9 cellular contexts compared by ENCODE assay signal in genomic region chr14:104665092-104665662, GRCh38. TPM values are rescaled to one million over a fixed set of nuclear protein-coding genes. Genes with fewer than 3 reads are reported as not detected.
A peak's percentile ranks its signal among the peaks of the same experiment; 100 is the strongest.
DNase-seq lines count a peak whose midpoint lies in the region; ATAC-seq and TF ChIP-seq lines count a peak whose summit lies in the region.
"Had no signal": no experiment of that assay in that cellular context is flagged by ENCODE, and none has a peak within 500 bp of the region (broad histone marks: within the 10 kb centered on the region; RNA-seq: fewer than 3 reads in every experiment).

No MANE protein-coding gene starts in this region.

- peaks cover 25% of the 10 kb centered on the region for H3K4me1 Mint-ChIP-seq in activated naive CD4-positive, alpha-beta T cell treated with anti-CD3 and anti-CD28 coated beads, Interleukin-2, amount 50 U/mL, for 24 hours
- H3K4me1 Mint-ChIP-seq in activated naive CD8-positive, alpha-beta T cell (ENCODE audit: low read depth): peaks cover 22% of the 10 kb centered on the region

- H3K4me3 ChIP-seq in transverse colon (no peak overlapping the region), gastroesophageal sphincter (no peak overlapping the region)

- in situ Hi-C loops in transverse colon (cut with MboI; ENCODE audit: low pct_ligation_motif_present in 1 of 4, low pct_unique_long_range_greater_than_20kb in 1 of 4, low sequenced_read_pairs in 3 of 4): no loop called here

- TF ChIP-seq EP300 in transverse colon (IDR thresholded peaks at IDR 0.05; ENCODE audit: low read depth) (no peak), gastroesophageal sphincter (IDR thresholded peaks at IDR 0.05) (no peak)

- H3K27me3 ChIP-seq in transverse colon: peaks cover 7% of the 10 kb centered on the region
- peaks cover 15% of the 10 kb centered on the region for H3K27me3 ChIP-seq in gastroesophageal sphincter

- H3K9me3 Mint-ChIP-seq in activated naive CD4-positive, alpha-beta T cell treated with anti-CD3 and anti-CD28 coated beads, Interleukin-2, amount 50 U/mL, for 24 hours: no peaks in the 10 kb centered on the region
- H3K9me3 Mint-ChIP-seq in activated naive CD8-positive, alpha-beta T cell (ENCODE audit: low read depth): no peaks in the 10 kb centered on the region

- H3K27ac Mint-ChIP-seq in activated naive CD4-positive, alpha-beta T cell treated with anti-CD3 and anti-CD28 coated beads, Interleukin-2, amount 50 U/mL, for 24 hours: peak overlapping the region; percentile 81
- H3K27ac Mint-ChIP-seq in activated naive CD8-positive, alpha-beta T cell: peak overlapping the region; percentile 5

- intact Hi-C loops in left colon (cut with DNase I, micrococcal nuclease): no loop called here
- intact Hi-C loops in transverse colon (cut with DNase I; ENCODE audit: low total_unique reads): no loop called here

- ATAC-seq in left colon: peak; percentile 74
- ATAC-seq in HG02763 (IDR thresholded peaks at IDR 0.05; ENCODE audit: unreplicated experiment): no peak
- no peak for ATAC-seq in gastroesophageal sphincter

- peaks cover 5 to 10% (median 8%) of the 10 kb centered on the region in 4 donors for H3K4me1 ChIP-seq in transverse colon
- peaks cover 0 to 7% (median 0%) of the 10 kb centered on the region in 3 donors for H3K4me1 ChIP-seq in gastroesophageal sphincter

- WGBS in transverse colon (ENCODE audit: low coverage in 1 of 2), 2 donors: 35% methylated on average over 2 of the region's 2 CpGs; no CpG with 5 or more reads in 1 of the 2 donors
- 60% methylated on average over 2 of the region's 2 CpGs; no CpG with 5 or more reads in 1 of the 2 donors for WGBS in gastroesophageal sphincter (ENCODE audit: low coverage in 1 of 2), 2 donors

- no peaks in the 10 kb centered on the region for H3K36me3 ChIP-seq in transverse colon
- no peaks in the 10 kb centered on the region for H3K36me3 ChIP-seq in gastroesophageal sphincter

- no peaks in the 10 kb centered on the region for H3K36me3 Mint-ChIP-seq in activated naive CD4-positive, alpha-beta T cell treated with anti-CD3 and anti-CD28 coated beads, Interleukin-2, amount 50 U/mL, for 24 hours
- H3K36me3 Mint-ChIP-seq in activated naive CD8-positive, alpha-beta T cell: no peaks in the 10 kb centered on the region
- H3K36me3 Mint-ChIP-seq: CD14-positive monocyte had no signal

- no peak for TF ChIP-seq CTCF in transverse colon (IDR thresholded peaks at IDR 0.05)
- TF ChIP-seq CTCF in gastroesophageal sphincter (IDR thresholded peaks at IDR 0.05): no peak

- H3K9me3 ChIP-seq in transverse colon (no peaks in the 10 kb centered on the region), gastroesophageal sphincter (peaks cover 0 to 7% (median 0%) of the 10 kb centered on the region in 3 donors)

- H3K27ac ChIP-seq in transverse colon: peak overlapping the region; percentile 10 to 43 (median 28)
- H3K27ac ChIP-seq in gastroesophageal sphincter: peak overlapping the region in 2 of 4 donors; percentile 32 to 56

- peak overlapping the region; percentile 50 for H3K4me3 Mint-ChIP-seq in activated naive CD4-positive, alpha-beta T cell treated with anti-CD3 and anti-CD28 coated beads, Interleukin-2, amount 50 U/mL, for 24 hours
- no peak overlapping the region for H3K4me3 Mint-ChIP-seq in activated naive CD8-positive, alpha-beta T cell

- peaks cover 5% of the 10 kb centered on the region for H3K27me3 Mint-ChIP-seq in activated naive CD4-positive, alpha-beta T cell treated with anti-CD3 and anti-CD28 coated beads, Interleukin-2, amount 50 U/mL, for 24 hours
- peaks cover 1% of the 10 kb centered on the region for H3K27me3 Mint-ChIP-seq in activated naive CD8-positive, alpha-beta T cell

- TF ChIP-seq POLR2A in transverse colon (IDR thresholded peaks at IDR 0.05): no peak
- no peak for TF ChIP-seq POLR2A in gastroesophageal sphincter (IDR thresholded peaks at IDR 0.05)

- DNase-seq in activated naive CD4-positive, alpha-beta T cell treated with Interleukin-2 at 50 U/mL for 16 hours: no peak
- no peak for DNase-seq in left colon
- no peak for DNase-seq in transverse colon
- no peak for DNase-seq in retina

RNA-seq across cellular contexts. Expression of gene INF2, which starts 24.2 kb away (rescaled TPM):
- total RNA-seq in left colon (100 to 1,000 TPM; 187 to 203 TPM), transverse colon (100 to 1,000 TPM; 187 to 510 (median 205) TPM), gastroesophageal sphincter (100 to 1,000 TPM in 1 of 4 donors, 10 to 100 TPM in 3; 44.6 to 102 (median 64.7) TPM)

RNA-seq across cellular contexts. Expression of gene ADSS1, which starts 58.9 kb away (rescaled TPM):
- total RNA-seq in left colon (1 to 10 TPM; 3.3 to 4.4 TPM), transverse colon (10 to 100 TPM in 1 of 4 donors, 1 to 10 TPM in 2, not detected in 1; 4.4 to 11.3 (median 7.1) TPM), gastroesophageal sphincter (10 to 100 TPM in 2 of 4 donors, 1 to 10 TPM in 2; 5.1 to 32.2 (median 8.8) TPM)
